In genomic region chr2:144132357-144132756, GRCh38 we compare ENCODE assay signal across 1 cellular context.
TF ChIP-seq lines count a peak whose summit lies in the region.

No MANE protein-coding gene starts in this region.

TF ChIP-seq in H1, 55 proteins besides CTCF, POLR2A, EP300 and RAD21:
- TF ChIP-seq USF2 (IDR thresholded peaks at IDR 0.05; ENCODE audit: low read length) (0 out of 2 replicates have a peak, but pooled peaks have one; percentile 26), MAFK (IDR thresholded peaks at IDR 0.05; ENCODE audit: low read depth, low read length) (no peak)
